Comparison of ENCODE assay signal across 35 cellular contexts in the genomic region with DNA sequence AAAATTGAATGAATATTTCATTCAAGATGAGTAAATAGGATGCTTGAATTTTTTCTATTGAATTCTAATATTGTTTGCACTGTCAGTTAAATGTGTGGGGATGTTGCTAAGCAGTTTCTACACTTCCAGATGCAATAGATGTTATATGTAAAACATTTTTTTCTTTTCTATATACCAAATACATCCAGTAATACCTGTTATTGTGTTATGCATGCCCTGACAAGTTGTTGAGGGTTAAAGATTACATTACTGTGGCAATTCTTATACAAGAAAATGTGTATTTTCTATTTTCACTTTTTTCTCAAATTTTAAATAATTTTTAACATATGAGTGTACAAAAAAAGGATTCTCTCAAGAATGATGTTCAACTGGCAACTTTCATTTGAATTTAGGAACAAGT.
"Had no signal": no experiment of that assay in that cellular context is flagged by ENCODE, and none has a peak within 500 bp of the region (broad histone marks: within the 10 kb centered on the region; RNA-seq: fewer than 3 reads in every experiment).

No MANE protein-coding gene starts in this region.

- H2AFZ ChIP-seq: PC-9 had no signal

- H3K4me3 ChIP-seq: MG63, PC-9, SJCRH30, SK-N-MC had no signal

- H3K4me1 ChIP-seq: SJCRH30 had no signal

- H3K4me2 ChIP-seq: PC-9 had no signal

- FAIRE-seq: RCC 7860 had no signal

- H3K36me3 ChIP-seq: MG63, SJCRH30 had no signal

- H3K9me3 ChIP-seq: MG63, SJCRH30 had no signal

- ATAC-seq: Panc1, Right ventricle myocardium inferior, SK-N-SH treated with all-trans-retinoic acid at 6 μM for 48 hours had no signal

- H3K27ac ChIP-seq: KMS-11, PC-9, RWPE1, SJCRH30, SK-N-MC had no signal

- H3K9ac ChIP-seq: KMS-11 had no signal

- DNase-seq: Karpas-422, KBM-7, MG63, NCI-H1048, NCI-H1092 treated with DMSO at 0.1 percent for 48 hours, NCI-H1105 treated with DMSO at 0.1 percent for 48 hours, NCI-H1417, NCI-H1436, NCI-H146, NCI-H1694, NCI-H187, NCI-H1930, NCI-H2029 treated with DMSO at 0.1 percent for 48 hours, NCI-H2081 treated with DMSO at 0.1 percent for 48 hours, NCI-H2107, NCI-H2171, NCI-H226, NCI-H446 treated with DMSO at 0.1 percent for 48 hours, NCI-H510A, NCI-H524, NCI-H526, NCI-H69, NCI-H748 treated with DMSO at 0.1 percent for 48 hours, NCI-H82, PC-9, SHP77, SIG-M5, SJCRH30 had no signal

- H3K27me3 ChIP-seq: MG63, SJCRH30 had no signal
